Comparison of ENCODE assay signal across 9 cellular contexts in the genomic region with DNA sequence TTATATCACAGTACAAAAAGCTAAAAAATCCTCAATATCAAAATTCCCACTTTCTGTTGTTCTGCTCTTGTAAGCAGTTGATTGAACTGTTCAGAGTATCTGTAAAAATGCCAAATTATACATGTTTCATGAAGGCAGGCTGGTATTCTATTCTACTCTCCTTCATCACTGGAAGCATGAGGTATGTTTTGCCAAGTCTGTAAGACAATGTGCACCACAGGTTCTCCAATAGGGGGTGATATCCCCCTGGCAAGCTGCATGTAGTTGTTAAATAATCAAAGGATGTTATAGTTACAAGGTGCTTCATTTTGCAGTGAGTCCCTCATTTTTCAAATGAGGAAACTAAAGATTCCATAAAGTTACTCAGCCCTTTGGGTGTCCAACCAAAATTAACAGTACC. TPM values are rescaled to one million over a fixed set of nuclear protein-coding genes. Genes with fewer than 3 reads are reported as not detected.
A peak's percentile ranks its signal among the peaks of the same experiment; 100 is the strongest.
DNase-seq lines count a peak whose midpoint lies in the region; ATAC-seq and TF ChIP-seq lines count a peak whose summit lies in the region.
"Had no signal": no experiment of that assay in that cellular context is flagged by ENCODE, and none has a peak within 500 bp of the region (broad histone marks: within the 10 kb centered on the region; RNA-seq: fewer than 3 reads in every experiment).

No MANE protein-coding gene starts in this region.

- H3K27ac ChIP-seq in smooth muscle cell (ENCODE audit: low read depth), result no peak overlapping the region

- H2AFZ ChIP-seq in smooth muscle cell (ENCODE audit: low read depth), result no peak overlapping the region

- peaks cover 9% of the 10 kb centered on the region for H3F3A ChIP-seq in smooth muscle cell (ENCODE audit: low read depth)

- peak; percentile 22 for TF ChIP-seq CTCF in epithelial cell of esophagus (IDR thresholded peaks at IDR 0.05; ENCODE audit: insufficient read depth, low read depth, low read length, missing control alignments)
- TF ChIP-seq CTCF in smooth muscle cell (IDR thresholded peaks at IDR 0.05; ENCODE audit: borderline replicate concordance, insufficient read depth, poor library complexity, severe bottlenecking), result peak; percentile 26

- no peak overlapping the region for H3K4me2 ChIP-seq in smooth muscle cell

- intact Hi-C loops in activated naive CD4-positive, alpha-beta T cell treated with anti-CD3 and anti-CD28 coated beads for 36 hours (cut with micrococcal nuclease), result loop anchor here (1.0 to 5.0 kb wide), 3 partner anchors 15 to 154 kb away; partner anchors contain the start of gene NEK9

- H3K27ac Mint-ChIP-seq in activated naive CD4-positive, alpha-beta T cell treated with anti-CD3 and anti-CD28 coated beads for 36 hours, result no peak overlapping the region

- CTCF ChIA-PET in activated naive CD4-positive, alpha-beta T cell treated with anti-CD3 and anti-CD28 coated beads for 36 hours (lab: Charles Lee), result interaction anchor here (0.7 to 2.5 kb wide), 4 partner anchors 11 to 160 kb away, joined by 3 to 9 read pairs (median 4); no protein-coding TSS in a partner anchor

- ATAC-seq in GM19035 (IDR thresholded peaks at IDR 0.05; ENCODE audit: unreplicated experiment) (no peak), GM21737 (IDR thresholded peaks at IDR 0.05; ENCODE audit: unreplicated experiment) (no peak), HG03108 (IDR thresholded peaks at IDR 0.05; ENCODE audit: unreplicated experiment) (no peak)

- no peaks in the 10 kb centered on the region for H3K4me1 ChIP-seq in smooth muscle cell (ENCODE audit: low read depth)

- H3K36me3 ChIP-seq in smooth muscle cell (ENCODE audit: low read depth), result no peaks in the 10 kb centered on the region

- peaks cover 62% of the 10 kb centered on the region for H3K4me1 Mint-ChIP-seq in activated naive CD4-positive, alpha-beta T cell treated with anti-CD3 and anti-CD28 coated beads for 36 hours (ENCODE audit: low read depth)

- H4K20me1 ChIP-seq in smooth muscle cell (ENCODE audit: low read depth), result peaks cover 97% of the 10 kb centered on the region

- no peak overlapping the region for H3K4me3 ChIP-seq in epithelial cell of esophagus (ENCODE audit: low read length)
- no peak overlapping the region for H3K4me3 ChIP-seq in smooth muscle cell

- H3K27me3 Mint-ChIP-seq in activated naive CD4-positive, alpha-beta T cell treated with anti-CD3 and anti-CD28 coated beads for 36 hours (ENCODE audit: low read depth), result no peaks in the 10 kb centered on the region
- H3K27me3 Mint-ChIP-seq: stimulated activated naive CD8-positive, alpha-beta T cell treated with anti-CD3 and anti-CD28 coated beads, Interleukin-15, Interleukin-2, amounts not matched to agents 100 ng/mL and 50 ng/mL, for 24 hours had no signal

- H3K9me3 ChIP-seq in smooth muscle cell (replicated peaks; ENCODE audit: low read depth), result no peaks in the 10 kb centered on the region

- no peaks in the 10 kb centered on the region for H3K27me3 ChIP-seq in smooth muscle cell (ENCODE audit: low read depth)

- H3K4me3 Mint-ChIP-seq in activated naive CD4-positive, alpha-beta T cell treated with anti-CD3 and anti-CD28 coated beads for 36 hours, result no peak overlapping the region
- H3K4me3 Mint-ChIP-seq: stimulated activated naive CD8-positive, alpha-beta T cell treated with anti-CD3 and anti-CD28 coated beads, Interleukin-15, Interleukin-2, amounts not matched to agents 100 ng/mL and 50 ng/mL, for 24 hours had no signal

- H3K36me3 Mint-ChIP-seq in activated naive CD4-positive, alpha-beta T cell treated with anti-CD3 and anti-CD28 coated beads for 36 hours (ENCODE audit: low read depth), result peaks cover 20% of the 10 kb centered on the region

- no peaks in the 10 kb centered on the region for H3K9me3 Mint-ChIP-seq in activated naive CD4-positive, alpha-beta T cell treated with anti-CD3 and anti-CD28 coated beads for 36 hours
- H3K9me3 Mint-ChIP-seq: stimulated activated naive CD8-positive, alpha-beta T cell treated with anti-CD3 and anti-CD28 coated beads, Interleukin-15, Interleukin-2, amounts not matched to agents 100 ng/mL and 50 ng/mL, for 24 hours had no signal

- H3K79me2 ChIP-seq in smooth muscle cell (ENCODE audit: low read depth), result peaks cover 87% of the 10 kb centered on the region

- H3K9ac ChIP-seq in smooth muscle cell (ENCODE audit: low read depth), result no peak overlapping the region

- peak; percentile 51 for DNase-seq in activated naive CD4-positive, alpha-beta T cell treated with anti-CD3 and anti-CD28 coated beads for 36 hours
- DNase-seq in activated naive CD4-positive, alpha-beta T cell treated with anti-CD3 and anti-CD28 coated beads, Interleukin-2, amount 50 U/mL, for 16 hours, result no peak
- DNase-seq in NCI-H69 (lab: John Stamatoyannopoulos, UW) (peak; percentile 62), epithelial cell of esophagus (ENCODE audit: low read depth) (no peak), smooth muscle cell (lab: John Stamatoyannopoulos, UW; ENCODE audit: unreplicated experiment) (no peak)

RNA-seq across cellular contexts. Expression of gene NEK9, which starts 15.1 kb away (rescaled TPM):
- total RNA-seq in activated naive CD4-positive, alpha-beta T cell treated with anti-CD3 and anti-CD28 coated beads for 36 hours, result 10 to 100 TPM; 53.5 to 55.6 TPM
- 17.8 and 34.4 TPM in 2 replicates for total RNA-seq in smooth muscle cell
- polyA plus RNA-seq in smooth muscle cell, result 10.5 and 12.4 TPM in 2 replicates

RNA-seq across cellular contexts. Expression of gene TMED10, which starts 34.4 kb away (rescaled TPM):
- total RNA-seq in activated naive CD4-positive, alpha-beta T cell treated with anti-CD3 and anti-CD28 coated beads for 36 hours, result 100 to 1,000 TPM; 151 to 156 TPM
- 566 and 645 TPM in 2 replicates for total RNA-seq in smooth muscle cell
- polyA plus RNA-seq in smooth muscle cell, result 403 and 473 TPM in 2 replicates

Comparison
In these comparisons a context has a peak if more than half of its experiments do, and no peak if none do; other contexts are left out.
1. DNase-seq: peak in activated naive CD4-positive, alpha-beta T cell treated with anti-CD3 and anti-CD28 coated beads for 36 hours (single experiment) and NCI-H69 (single experiment); none in activated naive CD4-positive, alpha-beta T cell treated with anti-CD3 and anti-CD28 coated beads, Interleukin-2, amount 50 U/mL, for 16 hours (single experiment), epithelial cell of esophagus (single experiment) and smooth muscle cell (single experiment).